Comparison of ENCODE assay signal across 8 cellular contexts in genomic region chr19:3626473-3627350, GRCh38. TPM values are rescaled to one million over a fixed set of nuclear protein-coding genes. Genes with fewer than 3 reads are reported as not detected.
DNase-seq lines count a peak whose midpoint lies in the region; TF ChIP-seq lines count a peak whose summit lies in the region.

Gene CACTIN, minus strand, starts transcription at chr19:3626790. Its CDS starts 28 bp downstream, at chr19:3626762.

- H3K9ac ChIP-seq in MM.1S (ENCODE audit: low read length) = peak within 1 kb of the TSS; percentile 79

- 0 out of 2 replicates have a peak, but pooled peaks cover 3% of the 10 kb centered on the region for H3K36me3 ChIP-seq in H7 (replicated peaks; ENCODE audit: control insufficient read depth, insufficient read depth, low read length)
- no peaks in the 10 kb centered on the region for H3K36me3 ChIP-seq in MM.1S (replicated peaks; ENCODE audit: insufficient read depth, low read length)

- no peaks in the 10 kb centered on the region for H3F3A ChIP-seq in MM.1S (ENCODE audit: insufficient read depth, low read length)

- H3K4me1 ChIP-seq in MM.1S (ENCODE audit: low read length) = peaks cover 20% of the 10 kb centered on the region; the same call in 1 of the 2 replicates

- H3K4me1 Mint-ChIP-seq in nephron = peaks cover 21% of the 10 kb centered on the region
- H3K4me1 Mint-ChIP-seq in stimulated activated naive CD8-positive, alpha-beta T cell treated with anti-CD3 and anti-CD28 coated beads, Interleukin-15, Interleukin-2, amounts not matched to agents 100 ng/mL and 50 ng/mL, for 24 hours (ENCODE audit: low read depth) = peaks cover 35% of the 10 kb centered on the region

- H2AFZ ChIP-seq in MM.1S (ENCODE audit: low read length) = peak within 1 kb of the TSS; percentile 73

- H4K20me1 ChIP-seq in MM.1S (ENCODE audit: insufficient read depth, low read length) = no peaks in the 10 kb centered on the region

- no peaks in the 10 kb centered on the region for H3K27me3 Mint-ChIP-seq in nephron (ENCODE audit: low read depth)
- no peaks in the 10 kb centered on the region for H3K27me3 Mint-ChIP-seq in stimulated activated naive CD8-positive, alpha-beta T cell treated with anti-CD3 and anti-CD28 coated beads, Interleukin-15, Interleukin-2, amounts not matched to agents 100 ng/mL and 50 ng/mL, for 24 hours

- peak within 1 kb of the TSS; percentile 81 for H3K27ac ChIP-seq in MM.1S (ENCODE audit: low read length)

- H3K79me2 ChIP-seq in MM.1S (ENCODE audit: low read length) = peaks cover 39% of the 10 kb centered on the region

- TF ChIP-seq CTCF in MM.1S (IDR thresholded peaks at IDR 0.05; ENCODE audit: low read length) (no peak), fibroblast of the aortic adventitia (IDR thresholded peaks at IDR 0.05; ENCODE audit: insufficient read depth, low read length) (no peak), nephron (IDR thresholded peaks at IDR 0.05; ENCODE audit: unreplicated experiment in 3 of 3) (no peak)

- peak within 1 kb of the TSS; percentile 95 for H3K4me2 ChIP-seq in MM.1S (ENCODE audit: low read depth, low read length)

- DNase-seq in EH (ENCODE audit: low read depth) (peak; percentile 98), H7 (peak; percentile 100), MM.1S (peak; percentile 100), SIG-M5 (lab: John Stamatoyannopoulos, UW) (peak; percentile 90), activated gamma-delta T cell (lab: John Stamatoyannopoulos, UW) (peak; percentile 87), fibroblast of the aortic adventitia (ENCODE audit: low read depth) (peak; percentile 98)

- no peaks in the 10 kb centered on the region for H3K9me3 Mint-ChIP-seq in nephron
- no peaks in the 10 kb centered on the region for H3K9me3 Mint-ChIP-seq in stimulated activated naive CD8-positive, alpha-beta T cell treated with anti-CD3 and anti-CD28 coated beads, Interleukin-15, Interleukin-2, amounts not matched to agents 100 ng/mL and 50 ng/mL, for 24 hours

- no peaks in the 10 kb centered on the region for H3K9me3 ChIP-seq in MM.1S (replicated peaks; ENCODE audit: insufficient read depth, low read length)

- H3K27me3 ChIP-seq in H7 (ENCODE audit: control insufficient read depth, insufficient read depth, low read length) (no peaks in the 10 kb centered on the region), MM.1S (replicated peaks; ENCODE audit: insufficient read depth, low read length) (no peaks in the 10 kb centered on the region)

- H3K4me3 ChIP-seq in H7 (ENCODE audit: insufficient read depth, low read depth, low read length) = peak within 1 kb of the TSS; percentile 94
- peak within 1 kb of the TSS; percentile 87 for H3K4me3 ChIP-seq in MM.1S (ENCODE audit: low read length)
- peak within 1 kb of the TSS; percentile 93 for H3K4me3 ChIP-seq in fibroblast of the aortic adventitia (ENCODE audit: low read depth, low read length)

- H3K9me2 ChIP-seq in MM.1S (replicated peaks; ENCODE audit: insufficient read depth, low read length) = no peaks in the 10 kb centered on the region

- H3K27ac Mint-ChIP-seq in nephron = peak within 1 kb of the TSS; percentile 98 to 99 (median 99)
- peak within 1 kb of the TSS; percentile 98 for H3K27ac Mint-ChIP-seq in stimulated activated naive CD8-positive, alpha-beta T cell treated with anti-CD3 and anti-CD28 coated beads, Interleukin-15, Interleukin-2, amounts not matched to agents 100 ng/mL and 50 ng/mL, for 24 hours

- peaks cover 11% of the 10 kb centered on the region for H3K36me3 Mint-ChIP-seq in nephron (ENCODE audit: low read depth)
- peaks cover 17% of the 10 kb centered on the region for H3K36me3 Mint-ChIP-seq in stimulated activated naive CD8-positive, alpha-beta T cell treated with anti-CD3 and anti-CD28 coated beads, Interleukin-15, Interleukin-2, amounts not matched to agents 100 ng/mL and 50 ng/mL, for 24 hours (ENCODE audit: low read depth)

- peak within 1 kb of the TSS; percentile 91 to 98 (median 95) for H3K4me3 Mint-ChIP-seq in nephron
- peak within 1 kb of the TSS; percentile 97 for H3K4me3 Mint-ChIP-seq in stimulated activated naive CD8-positive, alpha-beta T cell treated with anti-CD3 and anti-CD28 coated beads, Interleukin-15, Interleukin-2, amounts not matched to agents 100 ng/mL and 50 ng/mL, for 24 hours

RNA-seq across cellular contexts. Expression of gene CACTIN, which starts in this region (rescaled TPM):
- total RNA-seq in H7 (2014; rRNA removed; shearing (Covaris generic)) = 44.0 and 46.4 TPM in 2 replicates
- 15.7 and 21.3 TPM in 2 replicates for total RNA-seq in fibroblast of the aortic adventitia (ENCODE audit: low replicate concordance)

Comparison
In these comparisons a context has a peak if more than half of its experiments do, and no peak if none do; other contexts are left out.
1. Peak in every context shown above with its lines: DNase-seq, H3K4me3 ChIP-seq and H3K27ac ChIP-seq.